Comparison of ENCODE assay signal across 8 cellular contexts in the genomic region with DNA sequence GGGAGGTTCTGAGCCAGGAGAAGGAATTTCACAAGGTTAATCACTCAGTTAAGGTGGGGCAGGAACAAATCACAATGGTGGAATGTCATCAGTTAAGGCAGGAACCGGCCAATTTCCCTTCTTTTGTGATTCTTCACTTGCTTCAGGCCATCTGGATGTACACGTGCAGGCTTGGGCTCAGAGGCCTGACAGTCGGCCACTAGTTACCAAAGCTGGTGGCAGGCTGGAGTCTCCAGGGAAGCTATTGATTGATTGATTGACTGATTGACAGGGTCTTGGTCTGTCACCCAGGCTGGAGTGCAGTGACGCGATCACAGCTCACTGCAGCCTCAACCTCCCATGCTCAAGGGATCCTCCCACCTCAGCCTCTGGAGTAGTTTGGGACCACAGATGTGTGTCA. TPM values are rescaled to one million over a fixed set of nuclear protein-coding genes. Genes with fewer than 3 reads are reported as not detected.
DNase-seq lines count a peak whose midpoint lies in the region; ATAC-seq, FAIRE-seq and TF ChIP-seq lines count a peak whose summit lies in the region.
"Not testable (repeated sequence)": the region's sequence is repeated elsewhere in the genome, so short reads cannot be mapped to it uniquely, and the experiment has no call there.

No MANE protein-coding gene starts in this region.

- 40% methylated on average over 5 of the region's 5 CpGs for WGBS in A549 (ENCODE audit: missing lambda C conversion rate)
- WGBS in H9 (ENCODE audit: extremely low coverage, insufficient read length, low lambda C conversion rate) = no CpG with 5 or more reads among the region's 5 CpGs

- not testable (repeated sequence) for FAIRE-seq in A549 (lab: Jason Lieb, UNC)

- not testable (repeated sequence) for H3K9me3 Mint-ChIP-seq in H9; activated T-helper 17 cell treated with anti-CD3 and anti-CD28 coated beads, Interleukin-2, amount 50 U/mL, for 72 hours; chondrocyte (ENCODE audit: low read depth); naive B cell

- not testable (repeated sequence) for H2BK15ac ChIP-seq in H9 (ENCODE audit: low read depth, low read length)

- not testable (repeated sequence) for H3K14ac ChIP-seq in H9 (ENCODE audit: insufficient read depth, low read length)

- TF ChIP-seq POLR2A in A549 (IDR thresholded peaks at IDR 0.05; ENCODE audit: low read length) = not testable (repeated sequence)

- not testable (repeated sequence) for H2BK5ac ChIP-seq in H9 (ENCODE audit: insufficient read length, low read length)

- not testable (repeated sequence) for TF ChIP-seq CTCF in A549 (IDR thresholded peaks at IDR 0.05); H9 (conservative IDR thresholded peaks at IDR 0.05); chondrocyte (IDR thresholded peaks at IDR 0.05)

- H3K4me3 ChIP-seq in A549 = peak overlapping the region; percentile 91
- H3K4me3 ChIP-seq in SJSA1 = not testable (repeated sequence)
- H3K4me3 ChIP-seq in skin epidermis = peak overlapping the region in 4 of 7 experiments; percentile 90 to 99 (median 98)

- not testable (repeated sequence) for H3K27me3 ChIP-seq in H9 (ENCODE audit: insufficient read depth, low read length); SJSA1 (replicated peaks)

- H3K18ac ChIP-seq in H9 (ENCODE audit: insufficient read length, low read depth, low read length) = not testable (repeated sequence)

- H2AK5ac ChIP-seq in H9 (ENCODE audit: insufficient read length, low read length) = not testable (repeated sequence)

- peaks cover 33% of the 10 kb centered on the region in 2 experiments for H3K4me1 Mint-ChIP-seq in H9
- peaks cover 16% of the 10 kb centered on the region for H3K4me1 Mint-ChIP-seq in activated T-helper 17 cell treated with anti-CD3 and anti-CD28 coated beads, Interleukin-2, amount 50 U/mL, for 72 hours
- H3K4me1 Mint-ChIP-seq in chondrocyte (ENCODE audit: low read depth) = peaks cover 31% of the 10 kb centered on the region
- H3K4me1 Mint-ChIP-seq in naive B cell = peaks cover 26 to 31% (median 31%) of the 10 kb centered on the region in 3 donors

- not testable (repeated sequence) for H3K36me3 Mint-ChIP-seq in H9 (ENCODE audit: insufficient read depth in 1 of 3, low read depth in 3 of 3); chondrocyte (ENCODE audit: low read depth); naive B cell
- H3K36me3 Mint-ChIP-seq in activated T-helper 17 cell treated with anti-CD3 and anti-CD28 coated beads, Interleukin-2, amount 50 U/mL, for 72 hours (ENCODE audit: low read depth) = peaks cover 16% of the 10 kb centered on the region

- H3K27ac Mint-ChIP-seq in H9 (peak overlapping the region in 2 of 3 experiments; percentile 97 to 98; a peak in 4 of 7 replicates), chondrocyte (ENCODE audit: unreplicated experiment) (peak overlapping the region; percentile 57), naive B cell (peak overlapping the region in 2 of 6 donors; percentile 47 to 68)
- H3K27ac Mint-ChIP-seq in activated T-helper 17 cell treated with anti-CD3 and anti-CD28 coated beads, Interleukin-2, amount 50 U/mL, for 72 hours = peak overlapping the region; percentile 98

- not testable (repeated sequence) for H3K23me2 ChIP-seq in H9 (ENCODE audit: insufficient read length, low read depth, low read length, poor library complexity, severe bottlenecking)

- not testable (repeated sequence) for TF ChIP-seq EP300 in A549 (IDR thresholded peaks at IDR 0.05)

- H3K27ac ChIP-seq in A549 (peak overlapping the region; percentile 94 to 98), SJSA1 (peak overlapping the region; percentile 48; the same call in 1 of the 2 replicates), skin epidermis (peak overlapping the region in 7 of 21 experiments; percentile 36 to 90 (median 88))
- not testable (repeated sequence) for H3K27ac ChIP-seq in H9 (ENCODE audit: insufficient read length, low read depth, low read length)

- not testable (repeated sequence) for H3K36me3 ChIP-seq in SJSA1

- not testable (repeated sequence) for H2AFZ ChIP-seq in H9 (ENCODE audit: low read length)

- not testable (repeated sequence) for H3T11ph ChIP-seq in H9 (ENCODE audit: low read length)

- not testable (repeated sequence) for H2BK120ac ChIP-seq in H9 (ENCODE audit: low read depth, low read length, poor library complexity, severe bottlenecking)

- H3K56ac ChIP-seq in H9 (ENCODE audit: insufficient read length, low read depth, low read length) = not testable (repeated sequence)

- H3K4ac ChIP-seq in H9 (ENCODE audit: low read depth, low read length) = not testable (repeated sequence)

- not testable (repeated sequence) for H3K23ac ChIP-seq in H9 (ENCODE audit: insufficient read length, low read depth, low read length)

- not testable (repeated sequence) for H3K9me3 ChIP-seq in A549; H9 (ENCODE audit: control insufficient read depth, low read depth, low read length); SJSA1 (replicated peaks)

- CTCF ChIA-PET in A549 (lab: Yijun Ruan, JAX) = not testable (repeated sequence)

- not testable (repeated sequence) for H3K9ac ChIP-seq in H9 (ENCODE audit: extremely low read depth, insufficient read length, low read length)

- peak in 1 of 2 experiments; percentile 8; a peak in 3 of 6 replicates for ATAC-seq in A549
- ATAC-seq in activated T-helper 17 cell treated with anti-CD3 and anti-CD28 coated beads, Interleukin-2, amount 50 U/mL, for 72 hours (replicated peaks); naive B cell (ENCODE audit: low read depth in 2 of 2): not testable (repeated sequence)

- not testable (repeated sequence) for H4K5ac ChIP-seq in H9 (ENCODE audit: insufficient read length, low read depth, low read length)

- peaks cover 22% of the 10 kb centered on the region; the same call in 1 of the 2 replicates for H3K79me2 ChIP-seq in H9 (ENCODE audit: insufficient read depth, low read length)

- not testable (repeated sequence) for H4K91ac ChIP-seq in H9 (ENCODE audit: insufficient read length, low read depth, low read length)

- peaks cover 23% of the 10 kb centered on the region for H3K4me1 ChIP-seq in A549
- not testable (repeated sequence) for H3K4me1 ChIP-seq in H9 (ENCODE audit: insufficient read depth, low read length)
- peaks cover 11% of the 10 kb centered on the region for H3K4me1 ChIP-seq in SJSA1 (replicated peaks)

- not testable (repeated sequence) for H4K20me1 ChIP-seq in H9 (ENCODE audit: control insufficient read depth, insufficient read depth, insufficient read length)

- POLR2A ChIA-PET in A549 (lab: Yijun Ruan, JAX) = interaction anchor here (2.3 kb wide), 1 partner anchor 36 kb away, joined by 16 read pairs; a partner anchor contains a TSS

- not testable (repeated sequence) for H2BK12ac ChIP-seq in H9 (ENCODE audit: insufficient read length, low read depth, low read length)

- not testable (repeated sequence) for H4K8ac ChIP-seq in H9 (replicated peaks; ENCODE audit: insufficient read length, low read depth, low read length)

- not testable (repeated sequence) for TF ChIP-seq RAD21 in A549 (conservative IDR thresholded peaks at IDR 0.05 in 1 of 2, IDR thresholded peaks at IDR 0.05 in 1 of 2)

- H3K79me1 ChIP-seq in H9 (ENCODE audit: insufficient read depth, low read depth, low read length, poor library complexity, severe bottlenecking) = not testable (repeated sequence)

- H3K4me3 Mint-ChIP-seq in H9 (peak overlapping the region; percentile 94 to 98), chondrocyte (ENCODE audit: unreplicated experiment) (peak overlapping the region; percentile 97), naive B cell (peak overlapping the region; percentile 91 to 98 (median 96))
- peak overlapping the region; percentile 100 for H3K4me3 Mint-ChIP-seq in activated T-helper 17 cell treated with anti-CD3 and anti-CD28 coated beads, Interleukin-2, amount 50 U/mL, for 72 hours

- DNase-seq in A549 (ENCODE audit: low read depth in 1 of 2, low spot score in 1 of 2) (peak in 1 of 2 experiments; percentile 11), H9 (peak; percentile 84), globus pallidus (ENCODE audit: low spot score) (peak; percentile 10)
- not testable (repeated sequence) for DNase-seq in SJSA1 (ENCODE audit: low read depth in 1 of 2, low spot score in 2 of 2); chondrocyte (ENCODE audit: low spot score); naive B cell

- H3K27me3 Mint-ChIP-seq in H9 (ENCODE audit: low read depth); activated T-helper 17 cell treated with anti-CD3 and anti-CD28 coated beads, Interleukin-2, amount 50 U/mL, for 72 hours; chondrocyte (ENCODE audit: low read depth); naive B cell: not testable (repeated sequence)

- H3K4me2 ChIP-seq in A549 (peak overlapping the region; percentile 78), H9 (ENCODE audit: insufficient read depth, insufficient read length, low read length) (peak overlapping the region; percentile 80)

- not testable (repeated sequence) for H2BK20ac ChIP-seq in H9 (ENCODE audit: low read depth, low read length, poor library complexity, severe bottlenecking)

RNA-seq across cellular contexts. Expression of a gene that starts 0.9 kb away (rescaled TPM):
- polyA plus RNA-seq in A549 (2011; rRNA removed) (62.1 and 65.4 TPM in 2 replicates), A549 (2017; fragmentation: RNase III; extraction: RNeasy Plus Mini Kit Qiagen cat#74134 plus additional on column Dnase treatment) (46.4 to 52.6 TPM (median 48.2 TPM) in 3 replicates), naive B cell (ENCODE audit: low read depth in 6 of 6) (10 to 100 TPM in 4 of 6 donors, 1 to 10 TPM in 2; 3.4 to 17.7 (median 11.9) TPM)
- 20.2 and 21.4 TPM in 2 replicates for polyA plus RNA-seq in A549 (2012; cell fraction: cytosol; rRNA removed)
- polyA plus RNA-seq in A549 (2012; cell fraction: nucleus; rRNA removed) = 10.7 and 11.7 TPM in 2 replicates
- polyA minus RNA-seq in A549 (2011; rRNA and poly(A)+ RNA removed) = 8.9 and 12.4 TPM in 2 replicates
- total RNA-seq in H9 (2021) (48.2 and 53.9 TPM in 2 replicates), chondrocyte (33.0 to 46.8 TPM (median 35.7 TPM) in 3 replicates)
- 73.1 and 80.9 TPM in 2 replicates for total RNA-seq in SJSA1 (2014; rRNA removed; shearing (Covaris generic))
- total RNA-seq in activated T-helper 17 cell treated with anti-CD3 and anti-CD28 coated beads, Interleukin-2, amount 50 U/mL, for 72 hours = 10 to 100 TPM; 30.5 to 43.8 TPM

RNA-seq across cellular contexts. Expression of a gene that starts 35.5 kb away (rescaled TPM):
- polyA plus RNA-seq in A549 (2011; rRNA removed) (27.0 and 35.5 TPM in 2 replicates), A549 (2017; fragmentation: RNase III; extraction: RNeasy Plus Mini Kit Qiagen cat#74134 plus additional on column Dnase treatment) (29.8 to 33.8 TPM (median 31.1 TPM) in 3 replicates), naive B cell (ENCODE audit: low read depth in 6 of 6) (10 to 100 TPM in 3 of 6 donors, 1 to 10 TPM in 3; 7.7 to 32.3 (median 10.2) TPM)
- polyA plus RNA-seq in A549 (2012; cell fraction: cytosol; rRNA removed) = 16.0 and 17.7 TPM in 2 replicates
- polyA plus RNA-seq in A549 (2012; cell fraction: nucleus; rRNA removed) = 3.1 and 8.0 TPM in 2 replicates
- polyA minus RNA-seq in A549 (2011; rRNA and poly(A)+ RNA removed) = 4.1 and 4.9 TPM in 2 replicates
- total RNA-seq in H9 (2021) (50.5 and 53.5 TPM in 2 replicates), chondrocyte (8.7 to 12.0 TPM (median 9.9 TPM) in 3 replicates)
- 47.9 and 49.2 TPM in 2 replicates for total RNA-seq in SJSA1 (2014; rRNA removed; shearing (Covaris generic))
- total RNA-seq in activated T-helper 17 cell treated with anti-CD3 and anti-CD28 coated beads, Interleukin-2, amount 50 U/mL, for 72 hours = 10 to 100 TPM; 20.1 to 28.1 TPM
